In genomic region chr6:89299451-89299850, GRCh38 we compare ENCODE assay signal across 10 cellular contexts. TPM values are rescaled to one million over a fixed set of nuclear protein-coding genes. Genes with fewer than 3 reads are reported as not detected.
DNase-seq lines count a peak whose midpoint lies in the region; FAIRE-seq and TF ChIP-seq lines count a peak whose summit lies in the region.
"Had no signal": no experiment of that assay in that cellular context is flagged by ENCODE, and none has a peak within 500 bp of the region (broad histone marks: within the 10 kb centered on the region; RNA-seq: fewer than 3 reads in every experiment).

No MANE protein-coding gene starts in this region.

- H3K56ac ChIP-seq in mesendoderm (ENCODE audit: low read length) = no peak overlapping the region

- no peak overlapping the region for H2AK5ac ChIP-seq in mesendoderm (ENCODE audit: low read length)

- no peak overlapping the region for H3K4me2 ChIP-seq in mesendoderm (ENCODE audit: low read length)

- H2BK120ac ChIP-seq in mesendoderm (ENCODE audit: low read depth, low read length) = no peak overlapping the region

- H3K4me1 ChIP-seq in HUES48 (ENCODE audit: control insufficient read depth, insufficient read depth, low read length) (no peaks in the 10 kb centered on the region), mesendoderm (ENCODE audit: control insufficient read depth, low read depth, low read length) (no peaks in the 10 kb centered on the region), esophagus squamous epithelium (peaks cover 7 to 24% (median 16%) of the 10 kb centered on the region in 3 donors), kidney (ENCODE audit: control insufficient read depth in 1 of 2, insufficient read depth in 1 of 2, low read depth in 1 of 2, low read length in 2 of 2) (peaks cover 0 to 3% of the 10 kb centered on the region in 2 donors)

- no peak overlapping the region for H4K8ac ChIP-seq in mesendoderm (ENCODE audit: low read depth, low read length)

- intact Hi-C loops in esophagus squamous epithelium (cut with DNase I) (no loop called here), kidney (cut with DNase I) (no loop called here)

- H4K5ac ChIP-seq in mesendoderm (ENCODE audit: low read length) = no peak overlapping the region

- H3K9ac ChIP-seq in HUES48 (ENCODE audit: low read depth, low read length) (no peak overlapping the region), mesendoderm (ENCODE audit: low read length) (no peak overlapping the region), kidney (ENCODE audit: low read length in 2 of 2) (no peak overlapping the region)

- no peaks in the 10 kb centered on the region for H3K27me3 ChIP-seq in HUES48 (ENCODE audit: control insufficient read depth, insufficient read depth, low read length)
- no peaks in the 10 kb centered on the region for H3K27me3 ChIP-seq in mesendoderm (ENCODE audit: insufficient read depth, low read length, poor library complexity)
- H3K27me3 ChIP-seq in esophagus squamous epithelium = no peaks in the 10 kb centered on the region

- in situ Hi-C loops in astrocyte of the cerebellum (cut with HindIII; ENCODE audit: low sequenced_read_pairs) = no loop called here

- H3K79me1 ChIP-seq in mesendoderm (ENCODE audit: low read length) = no peaks in the 10 kb centered on the region

- H3K36me3 ChIP-seq in HUES48 (ENCODE audit: control insufficient read depth, insufficient read depth, low read length) (no peaks in the 10 kb centered on the region), mesendoderm (ENCODE audit: control insufficient read depth, insufficient read depth, low read length) (no peaks in the 10 kb centered on the region), esophagus squamous epithelium (no peaks in the 10 kb centered on the region), kidney (ENCODE audit: control insufficient read depth in 1 of 2, insufficient read depth in 2 of 2, low read length in 2 of 2) (no peaks in the 10 kb centered on the region)
- H3K36me3 ChIP-seq: HAP-1 had no signal

- H3K27ac ChIP-seq in HUES48 (ENCODE audit: low read depth, low read length) (peak overlapping the region; percentile 5), mesendoderm (ENCODE audit: low read depth, low read length) (no peak overlapping the region), esophagus squamous epithelium (peak overlapping the region in 2 of 4 donors; percentile 77 to 82), kidney (ENCODE audit: low read depth in 2 of 2, low read length in 2 of 2) (no peak overlapping the region)

- DNase-seq in EL = peak; percentile 31
- no peak for DNase-seq in astrocyte of the cerebellum (ENCODE audit: low read depth)
- DNase-seq in mesendoderm = peak; percentile 42
- no peak for DNase-seq in esophagus squamous epithelium (lab: John Stamatoyannopoulos, UW)
- no peak for DNase-seq in NOMO-1 treated with dmso at 0.1 percent for 144 hours (lab: John Stamatoyannopoulos, UW; ENCODE audit: unreplicated experiment)
- no peak for DNase-seq in kidney
- DNase-seq: midbrain had no signal

- H3K4ac ChIP-seq in mesendoderm (ENCODE audit: low read depth, low read length) = no peak overlapping the region

- H3K18ac ChIP-seq in mesendoderm (ENCODE audit: low read length) = no peak overlapping the region

- H3K9me3 ChIP-seq in HUES48 (ENCODE audit: control insufficient read depth, insufficient read depth, low read length) = no peaks in the 10 kb centered on the region
- no peaks in the 10 kb centered on the region for H3K9me3 ChIP-seq in esophagus squamous epithelium
- H3K9me3 ChIP-seq in kidney (ENCODE audit: control insufficient read depth in 1 of 2, low read length in 2 of 2) = no peaks in the 10 kb centered on the region
- H3K9me3 ChIP-seq: HAP-1 had no signal

- TF ChIP-seq POLR2A in esophagus squamous epithelium (IDR thresholded peaks at IDR 0.05) = no peak

- H3K23ac ChIP-seq in mesendoderm (ENCODE audit: low read length) = no peak overlapping the region

- H3K79me2 ChIP-seq in mesendoderm (ENCODE audit: control insufficient read depth, insufficient read depth, low read length) = no peaks in the 10 kb centered on the region

- TF ChIP-seq CTCF in astrocyte of the cerebellum (IDR thresholded peaks at IDR 0.05; ENCODE audit: low read depth, low read length, missing control alignments) (peak; percentile 17), esophagus squamous epithelium (IDR thresholded peaks at IDR 0.05) (peak in 1 of 6 experiments; percentile 37), kidney (IDR thresholded peaks at IDR 0.05; ENCODE audit: borderline replicate concordance, extremely low read depth, insufficient read depth) (no peak)

- H2BK15ac ChIP-seq in mesendoderm (replicated peaks; ENCODE audit: low read depth) = no peak overlapping the region

- no peak overlapping the region for H2BK5ac ChIP-seq in mesendoderm (ENCODE audit: low read length)

- H3K4me3 ChIP-seq in HUES48 (ENCODE audit: low read depth, low read length) = no peak overlapping the region
- no peak overlapping the region for H3K4me3 ChIP-seq in astrocyte of the cerebellum (ENCODE audit: low read depth, low read length)
- H3K4me3 ChIP-seq in mesendoderm (ENCODE audit: low read length) = no peak overlapping the region
- no peak overlapping the region for H3K4me3 ChIP-seq in esophagus squamous epithelium
- no peak overlapping the region for H3K4me3 ChIP-seq in kidney (ENCODE audit: low read length in 2 of 2)
- H3K4me3 ChIP-seq: HAP-1 had no signal

- no CpG with 5 or more reads among the region's 7 CpGs for WGBS in mesendoderm (ENCODE audit: extremely low coverage, insufficient coverage, low lambda C conversion rate)
- WGBS in esophagus squamous epithelium, 2 donors = 33 to 77% methylated on average over 1 to 7 of the region's 7 CpGs

- no peak for FAIRE-seq in kidney (lab: Jason Lieb, UNC)
- FAIRE-seq: RCC 7860 had no signal

RNA-seq across cellular contexts. Expression of gene GABRR2, which starts 15.6 kb away (rescaled TPM):
- polyA plus RNA-seq in mesendoderm (2013, experiment 1 of 2) = 0.04 TPM
- 0.03 TPM for polyA plus RNA-seq in mesendoderm (2013, experiment 2 of 2)
- total RNA-seq in esophagus squamous epithelium = under 1 TPM in 1 of 4 donors, not detected in 3; 0.19 TPM
- 0.38 TPM for total RNA-seq in kidney
- not detected for polyA plus RNA-seq in kidney (ENCODE audit: insufficient read depth, low read depth, low replicate concordance)

RNA-seq across cellular contexts. Expression of gene UBE2J1, which starts 53.1 kb away (rescaled TPM):
- 34.6 TPM for polyA plus RNA-seq in mesendoderm (2013, experiment 1 of 2)
- 35.3 TPM for polyA plus RNA-seq in mesendoderm (2013, experiment 2 of 2)
- total RNA-seq in esophagus squamous epithelium = 10 to 100 TPM; 27.2 to 37.3 (median 29.9) TPM
- 47.3 TPM for total RNA-seq in kidney
- polyA plus RNA-seq in kidney (ENCODE audit: insufficient read depth, low read depth, low replicate concordance) = 22.8 TPM

Comparison
In these comparisons a context has a peak if more than half of its experiments do, and no peak if none do; other contexts are left out.
1. DNase-seq: peak in EL (single experiment) and mesendoderm (single experiment); none in astrocyte of the cerebellum (single experiment), esophagus squamous epithelium (single experiment), NOMO-1 treated with dmso at 0.1 percent for 144 hours (single experiment) and kidney (single experiment).